In genomic region chr5:141850183-141850768, GRCh38 we compare ENCODE assay signal across 8 cellular contexts. TPM values are rescaled to one million over a fixed set of nuclear protein-coding genes. Genes with fewer than 3 reads are reported as not detected.
DNase-seq lines count a peak whose midpoint lies in the region; ATAC-seq and TF ChIP-seq lines count a peak whose summit lies in the region.

No MANE protein-coding gene starts in this region.

- peak in 1 of 2 donors; percentile 17 for ATAC-seq in CD4-positive, CD25-positive, alpha-beta regulatory T cell (ENCODE audit: low read depth in 2 of 2)
- peak; percentile 5 to 9 for ATAC-seq in activated T-cell treated with anti-CD3 and anti-CD28 coated beads, Interleukin-2, amount 50 U/mL, for 72 hours (replicated peaks in 1 of 2)
- ATAC-seq in natural killer cell treated with Interleukin-12 subunit alpha and Interleukin-12 subunit beta and Interleukin-15 and Interleukin-18, amount 100 ng/mL, for 72 hours: peak; percentile 17 to 22
- ATAC-seq in upper lobe of right lung: peak; percentile 11

- peak overlapping the region; percentile 88 to 95 (median 92) for H3K4me3 Mint-ChIP-seq in CD4-positive, CD25-positive, alpha-beta regulatory T cell
- peak overlapping the region; percentile 87 to 89 for H3K4me3 Mint-ChIP-seq in activated T-cell treated with anti-CD3 and anti-CD28 coated beads, Interleukin-2, amount 50 U/mL, for 72 hours
- H3K4me3 Mint-ChIP-seq in natural killer cell treated with Interleukin-12 subunit alpha and Interleukin-12 subunit beta and Interleukin-15 and Interleukin-18, amount 100 ng/mL, for 72 hours: peak overlapping the region; percentile 76

- H3K36me3 Mint-ChIP-seq in CD4-positive, CD25-positive, alpha-beta regulatory T cell: no peaks in the 10 kb centered on the region
- no peaks in the 10 kb centered on the region for H3K36me3 Mint-ChIP-seq in activated T-cell treated with anti-CD3 and anti-CD28 coated beads, Interleukin-2, amount 50 U/mL, for 72 hours (ENCODE audit: insufficient read depth in 2 of 2)
- no peaks in the 10 kb centered on the region for H3K36me3 Mint-ChIP-seq in natural killer cell treated with Interleukin-12 subunit alpha and Interleukin-12 subunit beta and Interleukin-15 and Interleukin-18, amount 100 ng/mL, for 72 hours

- intact Hi-C loops in upper lobe of right lung (cut with DNase I): no loop called here

- DNase-seq in CD4-positive, CD25-positive, alpha-beta regulatory T cell: peak; percentile 14 to 60 (median 53)
- DNase-seq in GM20000 (ENCODE audit: low spot score) (peak; percentile 67), NCI-H146 (lab: John Stamatoyannopoulos, UW) (peak; percentile 53), fibroblast of gingiva (ENCODE audit: low read depth) (peak; percentile 17), upper lobe of right lung (no peak), NCI-H187 treated with DMSO at 0.1 percent for 48 hours (lab: John Stamatoyannopoulos, UW) (no peak)
- peak in 1 of 2 donors; percentile 17 for DNase-seq in activated T-cell treated with anti-CD3 and anti-CD28 coated beads, Interleukin-2, amount 50 U/mL, for 72 hours
- DNase-seq in natural killer cell treated with Interleukin-12 subunit alpha and Interleukin-12 subunit beta and Interleukin-15 and Interleukin-18, amount 100 ng/mL, for 72 hours (ENCODE audit: low spot score): peak; percentile 69

- peak overlapping the region; percentile 71 for H3K27ac ChIP-seq in CD4-positive, CD25-positive, alpha-beta regulatory T cell (ENCODE audit: insufficient read depth, low read length, poor library complexity, severe bottlenecking)
- peak overlapping the region; percentile 98 for H3K27ac ChIP-seq in upper lobe of right lung

- TF ChIP-seq CTCF in GM20000 (IDR thresholded peaks at IDR 0.05; ENCODE audit: extremely low read depth, missing control alignments) (no peak), upper lobe of right lung (IDR thresholded peaks at IDR 0.05) (no peak)

- H3K36me3 ChIP-seq in CD4-positive, CD25-positive, alpha-beta regulatory T cell (ENCODE audit: control insufficient read depth, insufficient read depth, low read length): no peaks in the 10 kb centered on the region
- no peaks in the 10 kb centered on the region for H3K36me3 ChIP-seq in upper lobe of right lung

- peaks cover 15% of the 10 kb centered on the region for H3K4me1 ChIP-seq in CD4-positive, CD25-positive, alpha-beta regulatory T cell (ENCODE audit: control insufficient read depth, insufficient read depth, low read length, poor library complexity, severe bottlenecking)
- H3K4me1 ChIP-seq in upper lobe of right lung: peaks cover 26% of the 10 kb centered on the region

- H3K27ac Mint-ChIP-seq in CD4-positive, CD25-positive, alpha-beta regulatory T cell: peak overlapping the region in 2 of 3 donors; percentile 51 to 71
- H3K27ac Mint-ChIP-seq in activated T-cell treated with anti-CD3 and anti-CD28 coated beads, Interleukin-2, amount 50 U/mL, for 72 hours: peak overlapping the region; percentile 40
- H3K27ac Mint-ChIP-seq in natural killer cell treated with Interleukin-12 subunit alpha and Interleukin-12 subunit beta and Interleukin-15 and Interleukin-18, amount 100 ng/mL, for 72 hours: peak overlapping the region; percentile 70 to 81

- peaks cover 2% of the 10 kb centered on the region for H3K27me3 Mint-ChIP-seq in CD4-positive, CD25-positive, alpha-beta regulatory T cell
- H3K27me3 Mint-ChIP-seq in activated T-cell treated with anti-CD3 and anti-CD28 coated beads, Interleukin-2, amount 50 U/mL, for 72 hours (ENCODE audit: low read depth): peaks cover 6% of the 10 kb centered on the region
- no peaks in the 10 kb centered on the region for H3K27me3 Mint-ChIP-seq in natural killer cell treated with Interleukin-12 subunit alpha and Interleukin-12 subunit beta and Interleukin-15 and Interleukin-18, amount 100 ng/mL, for 72 hours

- peaks cover 0 to 2% (median 0%) of the 10 kb centered on the region in 7 donors for H3K9me3 Mint-ChIP-seq in CD4-positive, CD25-positive, alpha-beta regulatory T cell
- no peaks in the 10 kb centered on the region for H3K9me3 Mint-ChIP-seq in activated T-cell treated with anti-CD3 and anti-CD28 coated beads, Interleukin-2, amount 50 U/mL, for 72 hours
- no peaks in the 10 kb centered on the region for H3K9me3 Mint-ChIP-seq in natural killer cell treated with Interleukin-12 subunit alpha and Interleukin-12 subunit beta and Interleukin-15 and Interleukin-18, amount 100 ng/mL, for 72 hours

- H3K4me1 Mint-ChIP-seq in CD4-positive, CD25-positive, alpha-beta regulatory T cell: peaks cover 0 to 15% (median 9%) of the 10 kb centered on the region in 4 donors
- H3K4me1 Mint-ChIP-seq in activated T-cell treated with anti-CD3 and anti-CD28 coated beads, Interleukin-2, amount 50 U/mL, for 72 hours (ENCODE audit: low read depth): peaks cover 20% of the 10 kb centered on the region
- H3K4me1 Mint-ChIP-seq in natural killer cell treated with Interleukin-12 subunit alpha and Interleukin-12 subunit beta and Interleukin-15 and Interleukin-18, amount 100 ng/mL, for 72 hours (ENCODE audit: low read depth in 2 of 2): peaks cover 12 to 16% of the 10 kb centered on the region in 2 donors

- no peaks in the 10 kb centered on the region for H3K27me3 ChIP-seq in CD4-positive, CD25-positive, alpha-beta regulatory T cell (ENCODE audit: control insufficient read depth, insufficient read depth, low read length)
- H3K27me3 ChIP-seq in upper lobe of right lung: no peaks in the 10 kb centered on the region

- peak overlapping the region; percentile 76 for H3K4me3 ChIP-seq in CD4-positive, CD25-positive, alpha-beta regulatory T cell (ENCODE audit: low read depth, low read length)
- H3K4me3 ChIP-seq in upper lobe of right lung: peak overlapping the region; percentile 93

- H3K9me3 ChIP-seq in CD4-positive, CD25-positive, alpha-beta regulatory T cell (ENCODE audit: control insufficient read depth in 2 of 2, low read length in 2 of 2): no peaks in the 10 kb centered on the region
- H3K9me3 ChIP-seq in upper lobe of right lung: no peaks in the 10 kb centered on the region

RNA-seq across cellular contexts. Expression of gene PCDH1, which starts 27.9 kb away (rescaled TPM):
- 0.20 TPM for total RNA-seq in CD4-positive, CD25-positive, alpha-beta regulatory T cell
- polyA plus RNA-seq in CD4-positive, CD25-positive, alpha-beta regulatory T cell: 1 to 10 TPM; 1.3 to 2.6 (median 1.8) TPM
- under 1 TPM in 1 of 2 donors, not detected in 1; 0.25 TPM for total RNA-seq in activated T-cell treated with anti-CD3 and anti-CD28 coated beads, Interleukin-2, amount 50 U/mL, for 72 hours
- 1 to 10 TPM; 1.8 to 5.9 TPM for total RNA-seq in natural killer cell treated with Interleukin-12 subunit alpha and Interleukin-12 subunit beta and Interleukin-15 and Interleukin-18, amount 100 ng/mL, for 72 hours
- 66.6 TPM for total RNA-seq in upper lobe of right lung

Comparison
In these comparisons a context has a peak if more than half of its experiments do, and no peak if none do; other contexts are left out.
1. DNase-seq: peak in CD4-positive, CD25-positive, alpha-beta regulatory T cell (3 of 3), GM20000 (single experiment), NCI-H146 (single experiment), fibroblast of gingiva (single experiment) and natural killer cell treated with Interleukin-12 subunit alpha and Interleukin-12 subunit beta and Interleukin-15 and Interleukin-18, amount 100 ng/mL, for 72 hours (single experiment); none in upper lobe of right lung (single experiment) and NCI-H187 treated with DMSO at 0.1 percent for 48 hours (single experiment).
2. Peak in every context shown above with its lines, with median percentiles within 50 percentile points of each other: H3K27ac Mint-ChIP-seq and H3K4me3 Mint-ChIP-seq.